Comparison of ENCODE assay signal across 1 cellular context in genomic region chr16:46907061-46907774, GRCh38.
TF ChIP-seq lines count a peak whose summit lies in the region.

No MANE protein-coding gene starts in this region.

TF ChIP-seq in SK-N-SH treated with all-trans-retinoic acid at 6 μM for 48 hours, 23 proteins besides CTCF, POLR2A, EP300 and RAD21 (continued from another document):
- TF ChIP-seq TSHZ2 (CRISPR knock-in tag; IDR thresholded peaks at IDR 0.05) (no peak), POU6F1 (CRISPR knock-in tag; IDR thresholded peaks at IDR 0.05; ENCODE audit: borderline replicate concordance, low read depth) (no peak), ZNF565 (CRISPR knock-in tag; conservative IDR thresholded peaks at IDR 0.05; ENCODE audit: low read depth) (no peak), SNAI2 (CRISPR knock-in tag; IDR thresholded peaks at IDR 0.05) (no peak)
TF ChIP-seq in SK-N-SH treated with all-trans-retinoic acid at 6 μM for 48 hours: peak in this region for 0.
